In the genomic region with DNA sequence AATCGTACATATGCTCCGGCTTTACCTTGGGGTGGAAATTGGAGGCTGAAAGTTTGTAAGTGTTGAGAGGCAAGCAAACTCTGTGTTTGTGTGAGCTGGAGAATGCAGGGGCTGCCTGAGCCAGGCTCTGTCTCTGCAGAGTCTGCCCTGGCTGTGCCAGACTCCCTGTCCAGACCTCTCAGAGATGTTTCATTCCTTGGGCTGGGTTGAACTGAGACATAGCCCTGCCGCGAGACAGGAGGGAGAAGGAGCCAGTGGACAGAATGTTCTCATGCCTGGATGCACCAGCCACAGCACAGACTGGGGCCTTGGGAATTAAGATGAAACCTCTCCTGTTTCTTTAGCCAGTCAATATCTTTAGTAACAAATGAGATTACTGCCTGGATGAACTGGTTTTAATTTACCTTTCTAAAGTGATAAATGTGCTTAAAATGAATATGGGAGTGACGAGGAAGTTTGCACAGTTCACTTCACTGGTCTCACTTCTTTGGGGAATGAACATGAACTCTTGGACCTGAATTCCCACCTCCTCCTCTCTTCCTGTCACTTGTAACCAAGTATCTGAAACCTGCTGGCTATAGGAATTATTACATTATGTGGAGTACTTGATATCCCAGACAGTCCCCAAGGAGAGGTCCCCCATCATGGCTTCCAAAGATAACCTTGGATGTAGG, we compare ENCODE assay signal across 8 cellular contexts. TPM values are rescaled to one million over a fixed set of nuclear protein-coding genes. Genes with fewer than 3 reads are reported as not detected.
A peak's percentile ranks its signal among the peaks of the same experiment; 100 is the strongest.
DNase-seq lines count a peak whose midpoint lies in the region; ATAC-seq and TF ChIP-seq lines count a peak whose summit lies in the region.

No MANE protein-coding gene starts in this region.

- DNase-seq in activated CD8-positive, alpha-beta memory T cell treated with anti-CD3 and anti-CD28 coated beads, Interleukin-2, amount 10 ng/mL, durations not matched to agents 7 days and 5 days, result no peak
- no peak for DNase-seq in activated CD8-positive, alpha-beta memory T cell treated with anti-CD3 and anti-CD28 coated beads for 24 hours
- DNase-seq in choroid plexus epithelial cell (ENCODE audit: low read depth), result peak; percentile 89
- DNase-seq in midbrain (lab: John Stamatoyannopoulos, UW), result peak; percentile 43
- peak; percentile 60 to 76 for DNase-seq in tibial nerve (ENCODE audit: low spot score in 2 of 2)
- DNase-seq in GM10266 (ENCODE audit: extremely low spot score), result no peak
- no peak for DNase-seq in SHP77 (lab: John Stamatoyannopoulos, UW)
- no peak for DNase-seq in NCI-H510A (lab: John Stamatoyannopoulos, UW)

- WGBS in tibial nerve, 2 donors, result 42 to 46% methylated on average over 5 of the region's 5 CpGs

- peak; percentile 43 to 82 for TF ChIP-seq EP300 in tibial nerve (IDR thresholded peaks at IDR 0.05)

- peaks cover 15 to 100% (median 93%) of the 10 kb centered on the region in 4 donors for H3K4me1 ChIP-seq in tibial nerve

- no peaks in the 10 kb centered on the region for H3K9me3 Mint-ChIP-seq in activated CD8-positive, alpha-beta memory T cell treated with anti-CD3 and anti-CD28 coated beads, Interleukin-2, amount 10 ng/mL, durations not matched to agents 7 days and 5 days (ENCODE audit: low read depth)

- peak in 1 of 2 donors; percentile 42 for TF ChIP-seq POLR2A in tibial nerve (IDR thresholded peaks at IDR 0.05)

- ATAC-seq in activated CD8-positive, alpha-beta memory T cell treated with anti-CD3 and anti-CD28 coated beads, Interleukin-2, amount 10 ng/mL, durations not matched to agents 7 days and 5 days, result no peak

- H3K4me3 ChIP-seq in choroid plexus epithelial cell (ENCODE audit: low read depth, low read length) (no peak overlapping the region), tibial nerve (no peak overlapping the region)

- peaks cover 69% of the 10 kb centered on the region for H3K4me1 Mint-ChIP-seq in activated CD8-positive, alpha-beta memory T cell treated with anti-CD3 and anti-CD28 coated beads, Interleukin-2, amount 10 ng/mL, durations not matched to agents 7 days and 5 days

- H3K36me3 ChIP-seq in tibial nerve, result no peaks in the 10 kb centered on the region

- H3K27me3 Mint-ChIP-seq in activated CD8-positive, alpha-beta memory T cell treated with anti-CD3 and anti-CD28 coated beads, Interleukin-2, amount 10 ng/mL, durations not matched to agents 7 days and 5 days, result no peaks in the 10 kb centered on the region

- peak overlapping the region; percentile 75 to 97 (median 88) for H3K27ac ChIP-seq in tibial nerve

- no peaks in the 10 kb centered on the region for H3K9me3 ChIP-seq in tibial nerve

- CTCF ChIA-PET in activated CD8-positive, alpha-beta memory T cell treated with anti-CD3 and anti-CD28 coated beads, Interleukin-2, amount 10 ng/mL, durations not matched to agents 7 days and 5 days (lab: Charles Lee), result interaction anchor here (1.1 kb wide), 1 partner anchor 70 kb away, joined by 3 read pairs; no protein-coding TSS in a partner anchor

- peaks cover 10% of the 10 kb centered on the region for H3K36me3 Mint-ChIP-seq in activated CD8-positive, alpha-beta memory T cell treated with anti-CD3 and anti-CD28 coated beads, Interleukin-2, amount 10 ng/mL, durations not matched to agents 7 days and 5 days

- H3K27me3 ChIP-seq in tibial nerve, result no peaks in the 10 kb centered on the region

- no peak for TF ChIP-seq CTCF in choroid plexus epithelial cell (conservative IDR thresholded peaks at IDR 0.05; ENCODE audit: low read depth, low read length)
- no peak for TF ChIP-seq CTCF in tibial nerve (IDR thresholded peaks at IDR 0.05)
- TF ChIP-seq CTCF in GM10266 (IDR thresholded peaks at IDR 0.05; ENCODE audit: control insufficient read depth, insufficient read depth, low read depth, missing control alignments), result no peak

- H3K27ac Mint-ChIP-seq in activated CD8-positive, alpha-beta memory T cell treated with anti-CD3 and anti-CD28 coated beads, Interleukin-2, amount 10 ng/mL, durations not matched to agents 7 days and 5 days, result peak overlapping the region; percentile 64

- H3K4me3 Mint-ChIP-seq in activated CD8-positive, alpha-beta memory T cell treated with anti-CD3 and anti-CD28 coated beads, Interleukin-2, amount 10 ng/mL, durations not matched to agents 7 days and 5 days, result no peak overlapping the region

RNA-seq across cellular contexts. Expression of gene YPEL2, which starts 40.1 kb away (rescaled TPM):
- total RNA-seq in activated CD8-positive, alpha-beta memory T cell treated with anti-CD3 and anti-CD28 coated beads, Interleukin-2, amount 10 ng/mL, durations not matched to agents 7 days and 5 days, result 10 to 100 TPM in 1 of 2 experiments, 1 to 10 TPM in 1; 9.9 to 12.3 TPM
- 10 to 100 TPM; 33.6 to 59.9 (median 48.7) TPM for total RNA-seq in tibial nerve

Comparison
In these comparisons a context has a peak if more than half of its experiments do, and no peak if none do; other contexts are left out.
1. DNase-seq: peak in choroid plexus epithelial cell (single experiment), midbrain (single experiment) and tibial nerve (2 of 2); none in activated CD8-positive, alpha-beta memory T cell treated with anti-CD3 and anti-CD28 coated beads, Interleukin-2, amount 10 ng/mL, durations not matched to agents 7 days and 5 days (single experiment), activated CD8-positive, alpha-beta memory T cell treated with anti-CD3 and anti-CD28 coated beads for 24 hours (single experiment), GM10266 (single experiment), SHP77 (0 of 2) and NCI-H510A (single experiment).